In the genomic region with DNA sequence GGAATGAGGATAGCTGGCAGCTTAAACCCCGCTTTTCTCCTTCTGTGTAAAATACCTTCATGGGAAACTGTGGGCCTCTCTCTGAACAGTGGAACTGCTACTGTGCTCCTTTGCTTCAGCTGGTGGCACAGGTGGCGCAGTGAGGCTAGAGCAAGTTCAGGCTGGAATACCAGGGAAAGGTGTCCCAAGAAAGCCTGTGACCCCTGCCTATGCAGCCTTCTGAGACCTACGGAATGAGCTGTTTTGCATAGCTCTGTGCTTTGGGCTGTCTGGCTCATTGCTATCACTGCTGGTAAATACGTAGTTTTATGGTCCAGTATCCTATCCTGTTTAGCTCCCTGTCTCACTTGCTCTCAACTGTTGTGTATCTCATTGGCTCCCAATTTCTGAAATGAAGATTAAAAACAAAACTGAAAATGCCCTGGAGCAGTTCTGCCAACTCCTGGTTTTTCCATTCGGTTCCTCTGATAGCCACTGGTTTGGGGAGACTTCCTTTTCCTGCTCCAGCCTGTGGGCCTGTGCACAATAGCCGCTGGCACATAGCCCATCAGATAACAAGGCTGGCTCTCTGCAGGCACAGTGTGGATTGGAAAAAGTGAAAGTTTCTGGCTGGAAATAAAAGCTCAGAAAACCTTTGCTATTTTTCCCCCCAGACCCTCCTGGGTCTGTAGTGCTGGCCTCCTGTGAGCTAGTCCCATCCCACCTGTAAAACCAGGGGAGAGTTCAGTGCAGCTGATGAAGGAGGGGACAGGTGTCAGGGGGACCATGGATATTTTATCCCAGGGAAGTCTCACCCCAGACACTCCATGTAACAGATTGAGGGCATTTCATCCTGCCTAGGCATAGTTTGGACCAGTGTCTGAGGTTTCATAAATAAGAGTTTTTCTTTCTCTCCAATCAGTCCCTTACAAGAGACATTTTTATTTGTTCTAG, we compare ENCODE assay signal across 8 cellular contexts. TPM values are rescaled to one million over a fixed set of nuclear protein-coding genes. Genes with fewer than 3 reads are reported as not detected.
DNase-seq lines count a peak whose midpoint lies in the region; ATAC-seq and TF ChIP-seq lines count a peak whose summit lies in the region.

No MANE protein-coding gene starts in this region.

- no peak overlapping the region for H4K5ac ChIP-seq in H9 (ENCODE audit: insufficient read length, low read depth, low read length)

- no peak overlapping the region for H2AK5ac ChIP-seq in H9 (ENCODE audit: insufficient read length, low read length)

- H3K27ac Mint-ChIP-seq in H9 (peak overlapping the region; percentile 58 to 88 (median 63); a peak in 4 of 7 replicates), nephron progenitor cell (peak overlapping the region; percentile 66)
- H3K27ac Mint-ChIP-seq in activated CD4-positive, alpha-beta T cell treated with anti-CD3 and anti-CD28 coated beads, Interleukin-2, amount 10 ng/mL, durations not matched to agents 24 days and 14 days = no peak overlapping the region

- no peak overlapping the region for H4K91ac ChIP-seq in H9 (ENCODE audit: insufficient read length, low read depth, low read length)

- peak overlapping the region; percentile 20 to 27 (median 22) for H3K4me3 ChIP-seq in esophagus muscularis mucosa

- H3K27me3 ChIP-seq in H9 (ENCODE audit: insufficient read depth, low read length) (no peaks in the 10 kb centered on the region), esophagus muscularis mucosa (no peaks in the 10 kb centered on the region)

- H2BK12ac ChIP-seq in H9 (ENCODE audit: insufficient read length, low read depth, low read length) = no peak overlapping the region

- H3K79me1 ChIP-seq in H9 (ENCODE audit: insufficient read depth, low read depth, low read length, poor library complexity, severe bottlenecking) = no peaks in the 10 kb centered on the region

- H3K4me3 Mint-ChIP-seq in H9 (peak overlapping the region in 1 of 2 experiments; percentile 4; a peak in 1 of 5 replicates), nephron progenitor cell (no peak overlapping the region)
- H3K4me3 Mint-ChIP-seq in activated CD4-positive, alpha-beta T cell treated with anti-CD3 and anti-CD28 coated beads, Interleukin-2, amount 10 ng/mL, durations not matched to agents 24 days and 14 days = no peak overlapping the region

- TF ChIP-seq POLR2A in esophagus muscularis mucosa (IDR thresholded peaks at IDR 0.05; ENCODE audit: low read depth) = no peak

- no peak for ATAC-seq in HG02798 (IDR thresholded peaks at IDR 0.05; ENCODE audit: poor library complexity, unreplicated experiment)

- no peak overlapping the region for H4K8ac ChIP-seq in H9 (replicated peaks; ENCODE audit: insufficient read length, low read depth, low read length)

- H3K4me1 ChIP-seq in H9 (ENCODE audit: insufficient read depth, low read length) = peaks cover 16% of the 10 kb centered on the region
- peaks cover 32 to 58% (median 46%) of the 10 kb centered on the region in 4 donors for H3K4me1 ChIP-seq in esophagus muscularis mucosa

- TF ChIP-seq EP300 in esophagus muscularis mucosa (IDR thresholded peaks at IDR 0.05) = no peak

- no peaks in the 10 kb centered on the region for H3K9me3 ChIP-seq in H9 (ENCODE audit: control insufficient read depth, low read depth, low read length)
- no peaks in the 10 kb centered on the region for H3K9me3 ChIP-seq in esophagus muscularis mucosa

- H3K23me2 ChIP-seq in H9 (ENCODE audit: insufficient read length, low read depth, low read length, poor library complexity, severe bottlenecking) = no peaks in the 10 kb centered on the region

- H2AFZ ChIP-seq in H9 (ENCODE audit: low read length) = no peak overlapping the region

- H3K18ac ChIP-seq in H9 (ENCODE audit: insufficient read length, low read depth, low read length) = no peak overlapping the region

- H3K27ac ChIP-seq in H9 (ENCODE audit: insufficient read length, low read depth, low read length) (peak overlapping the region; percentile 21), RWPE1 (peak overlapping the region; percentile 87), esophagus muscularis mucosa (replicated peaks in 1 of 4) (peak overlapping the region; percentile 55 to 74 (median 72))

- H3K4ac ChIP-seq in H9 (ENCODE audit: low read depth, low read length) = no peak overlapping the region

- H3K4me1 Mint-ChIP-seq in H9 (peaks cover 38 to 39% of the 10 kb centered on the region in 2 experiments), nephron progenitor cell (peaks cover 21% of the 10 kb centered on the region)
- peaks cover 7% of the 10 kb centered on the region for H3K4me1 Mint-ChIP-seq in activated CD4-positive, alpha-beta T cell treated with anti-CD3 and anti-CD28 coated beads, Interleukin-2, amount 10 ng/mL, durations not matched to agents 24 days and 14 days

- H2BK120ac ChIP-seq in H9 (ENCODE audit: low read depth, low read length, poor library complexity, severe bottlenecking) = no peak overlapping the region

- H2BK20ac ChIP-seq in H9 (ENCODE audit: low read depth, low read length, poor library complexity, severe bottlenecking) = no peak overlapping the region

- H3K27me3 Mint-ChIP-seq in H9 (ENCODE audit: low read depth) (no peaks in the 10 kb centered on the region), nephron progenitor cell (ENCODE audit: low read depth, poor library complexity) (no peaks in the 10 kb centered on the region)
- no peaks in the 10 kb centered on the region for H3K27me3 Mint-ChIP-seq in activated CD4-positive, alpha-beta T cell treated with anti-CD3 and anti-CD28 coated beads, Interleukin-2, amount 10 ng/mL, durations not matched to agents 24 days and 14 days

- POLR2A ChIA-PET in RWPE1 (lab: Yijun Ruan, JAX; ENCODE audit: low non-redundant PET) = interaction anchor here (0.6 kb wide), 1 partner anchor 67 kb away, joined by 5 read pairs; no protein-coding TSS in a partner anchor

- no peak for DNase-seq in H9
- DNase-seq in RWPE1 (ENCODE audit: low spot score) = peak; percentile 73
- DNase-seq in esophagus muscularis mucosa (ENCODE audit: extremely low spot score) = no peak
- DNase-seq in nephron progenitor cell = no peak
- no peak for DNase-seq in cerebellum (ENCODE audit: low spot score)
- DNase-seq in activated CD4-positive, alpha-beta T cell treated with anti-CD3 and anti-CD28 coated beads, Interleukin-2, amount 10 ng/mL, durations not matched to agents 24 days and 14 days = no peak
- no peak for DNase-seq in activated T-cell treated with anti-CD3 and anti-CD28 coated beads, Interleukin-2, amount 50 U/mL, for 1 hour

- H3K9me3 Mint-ChIP-seq in H9 (no peaks in the 10 kb centered on the region), nephron progenitor cell (no peaks in the 10 kb centered on the region)
- H3K9me3 Mint-ChIP-seq in activated CD4-positive, alpha-beta T cell treated with anti-CD3 and anti-CD28 coated beads, Interleukin-2, amount 10 ng/mL, durations not matched to agents 24 days and 14 days = no peaks in the 10 kb centered on the region

- H3K14ac ChIP-seq in H9 (ENCODE audit: insufficient read depth, low read length) = no peak overlapping the region

- WGBS in H9 (ENCODE audit: extremely low coverage, insufficient read length, low lambda C conversion rate) = no CpG with 5 or more reads among the region's 6 CpGs
- 39% methylated on average over 6 of the region's 6 CpGs for WGBS in esophagus muscularis mucosa

- H3K4me2 ChIP-seq in H9 (ENCODE audit: insufficient read depth, insufficient read length, low read length) = no peak overlapping the region

- H4K20me1 ChIP-seq in H9 (ENCODE audit: control insufficient read depth, insufficient read depth, insufficient read length) = no peaks in the 10 kb centered on the region

- CTCF ChIA-PET in RWPE1 (lab: Yijun Ruan, JAX) = interaction anchor here (0.5 to 1.0 kb wide), 3 partner anchors 14 to 1279 kb away, joined by 3 read pairs; no protein-coding TSS in a partner anchor

- H2BK5ac ChIP-seq in H9 (ENCODE audit: insufficient read length, low read length) = no peak overlapping the region

- peaks cover 1 to 3% (median 3%) of the 10 kb centered on the region in 3 experiments; a peak in 5 of 7 replicates for H3K36me3 Mint-ChIP-seq in H9 (ENCODE audit: insufficient read depth in 1 of 3, low read depth in 3 of 3)
- H3K36me3 Mint-ChIP-seq in nephron progenitor cell (ENCODE audit: low read depth) = peaks cover 7% of the 10 kb centered on the region
- H3K36me3 Mint-ChIP-seq in activated CD4-positive, alpha-beta T cell treated with anti-CD3 and anti-CD28 coated beads, Interleukin-2, amount 10 ng/mL, durations not matched to agents 24 days and 14 days (ENCODE audit: low read depth) = peaks cover 18% of the 10 kb centered on the region

- H3K56ac ChIP-seq in H9 (ENCODE audit: insufficient read length, low read depth, low read length) = no peak overlapping the region

- intact Hi-C loops in esophagus muscularis mucosa (cut with DNase I) = no loop called here
- intact Hi-C loops in activated CD4-positive, alpha-beta T cell treated with anti-CD3 and anti-CD28 coated beads, Interleukin-2, amount 10 ng/mL, durations not matched to agents 24 days and 14 days (cut with micrococcal nuclease) = no loop called here

- no peak overlapping the region for H3T11ph ChIP-seq in H9 (ENCODE audit: low read length)

- H3K36me3 ChIP-seq in esophagus muscularis mucosa = peaks cover 0 to 51% (median 36%) of the 10 kb centered on the region in 4 donors

- no peak overlapping the region for H2BK15ac ChIP-seq in H9 (ENCODE audit: low read depth, low read length)

- TF ChIP-seq CTCF in H9 (conservative IDR thresholded peaks at IDR 0.05) (no peak), RWPE1 (conservative IDR thresholded peaks at IDR 0.05; ENCODE audit: low read depth) (no peak), esophagus muscularis mucosa (IDR thresholded peaks at IDR 0.05) (no peak), nephron progenitor cell (IDR thresholded peaks at IDR 0.05) (no peak)

- no peaks in the 10 kb centered on the region for H3K79me2 ChIP-seq in H9 (ENCODE audit: insufficient read depth, low read length)

- no peak overlapping the region for H3K23ac ChIP-seq in H9 (ENCODE audit: insufficient read length, low read depth, low read length)

- H3K9ac ChIP-seq in H9 (ENCODE audit: extremely low read depth, insufficient read length, low read length) = no peak overlapping the region

RNA-seq across cellular contexts. Expression of a gene that starts 24.1 kb away (rescaled TPM):
- total RNA-seq in H9 (2021) (93.5 and 94.4 TPM in 2 replicates), esophagus muscularis mucosa (10 to 100 TPM in 2 of 4 donors, 1 to 10 TPM in 2; 3.1 to 14.9 (median 8.0) TPM), cerebellum (11.5 TPM)
- 202 and 204 TPM in 2 replicates for total RNA-seq in activated CD4-positive, alpha-beta T cell treated with anti-CD3 and anti-CD28 coated beads, Interleukin-2, amount 10 ng/mL, durations not matched to agents 24 days and 14 days

RNA-seq across cellular contexts. Expression of a gene that starts 53.7 kb away (rescaled TPM):
- total RNA-seq in H9 (2021) (21.1 and 24.3 TPM in 2 replicates), esophagus muscularis mucosa (100 to 1,000 TPM in 1 of 4 donors, 10 to 100 TPM in 3; 67.7 to 132 (median 86.6) TPM), cerebellum (28.9 TPM)
- 26.2 and 26.7 TPM in 2 replicates for total RNA-seq in activated CD4-positive, alpha-beta T cell treated with anti-CD3 and anti-CD28 coated beads, Interleukin-2, amount 10 ng/mL, durations not matched to agents 24 days and 14 days

Comparison
In these comparisons a context has a peak if more than half of its experiments do, and no peak if none do; other contexts are left out.
1. H3K27ac ChIP-seq: peak in every context shown above with its lines; median percentile 87 in RWPE1; 72 in esophagus muscularis mucosa; 21 in H9.